In genomic region chr11:702731-703461, GRCh38 we compare ENCODE assay signal across 12 cellular contexts. TPM values are rescaled to one million over a fixed set of nuclear protein-coding genes. Genes with fewer than 3 reads are reported as not detected.
A peak's percentile ranks its signal among the peaks of the same experiment; 100 is the strongest.
DNase-seq lines count a peak whose midpoint lies in the region; ATAC-seq and TF ChIP-seq lines count a peak whose summit lies in the region.
"Had no signal": no experiment of that assay in that cellular context is flagged by ENCODE, and none has a peak within 500 bp of the region (broad histone marks: within the 10 kb centered on the region; RNA-seq: fewer than 3 reads in every experiment).

No MANE protein-coding gene starts in this region.

- no peaks in the 10 kb centered on the region for H3K27me3 ChIP-seq in lung (ENCODE audit: control insufficient read depth, insufficient read depth)
- H3K27me3 ChIP-seq in tibial artery: peaks cover 0 to 27% of the 10 kb centered on the region in 2 donors

- WGBS in lung, 2 donors: 50 to 66% methylated on average over 21 of the region's 21 CpGs

- H3K4me3 ChIP-seq in lung (no peak overlapping the region), tibial artery (no peak overlapping the region)
- H3K4me3 ChIP-seq: heart left ventricle had no signal

- DNase-seq in LHCN-M2 (ENCODE audit: low read depth) (peak; percentile 51), MCF 10A (ENCODE audit: unreplicated experiment) (peak; percentile 74), lung (ENCODE audit: low spot score) (peak; percentile 81), tibial artery (peak in 1 of 2 donors; percentile 81), globus pallidus (ENCODE audit: low spot score) (no peak)
- DNase-seq: activated CD8-positive, alpha-beta T cell treated with anti-CD3 and anti-CD28 coated beads, Interleukin-2, amount 10 ng/mL, durations not matched to agents 7 days and 5 days; RPMI8226 had no signal

- peak overlapping the region in 1 of 2 donors; percentile 68 for H3K27ac ChIP-seq in lung (ENCODE audit: low read depth in 1 of 2, low read length in 1 of 2)
- H3K27ac ChIP-seq in tibial artery: peak overlapping the region; percentile 59 to 86

- peak overlapping the region; percentile 35 for H3K4me3 Mint-ChIP-seq in MCF 10A (ENCODE audit: unreplicated experiment)
- H3K4me3 Mint-ChIP-seq: activated CD8-positive, alpha-beta T cell treated with anti-CD3 and anti-CD28 coated beads, Interleukin-2, amount 10 ng/mL, durations not matched to agents 7 days and 5 days had no signal

- no peaks in the 10 kb centered on the region for H3K27me3 Mint-ChIP-seq in MCF 10A (ENCODE audit: insufficient read depth, unreplicated experiment)

- H3K9me3 ChIP-seq in lung (ENCODE audit: control insufficient read depth in 2 of 2, insufficient read depth in 1 of 2, low read length in 1 of 2) (no peaks in the 10 kb centered on the region), tibial artery (no peaks in the 10 kb centered on the region)
- H3K9me3 ChIP-seq: heart left ventricle had no signal

- peaks cover 35% of the 10 kb centered on the region for H3K36me3 Mint-ChIP-seq in MCF 10A (ENCODE audit: insufficient read depth, unreplicated experiment)

- no peaks in the 10 kb centered on the region for H3K9me3 Mint-ChIP-seq in MCF 10A (ENCODE audit: unreplicated experiment)
- H3K9me3 Mint-ChIP-seq: nephron had no signal

- no TSS peak for BruUV-seq in MCF 10A (replicated peaks; lab: Mats Ljungman, UMichigan)

- peaks cover 0 to 21% of the 10 kb centered on the region in 2 donors for H3K4me1 ChIP-seq in lung (ENCODE audit: control insufficient read depth in 2 of 2, insufficient read depth in 2 of 2, low read length in 2 of 2)
- peaks cover 0 to 56% (median 42%) of the 10 kb centered on the region in 4 donors for H3K4me1 ChIP-seq in tibial artery

- POLR2A ChIA-PET in MCF 10A (lab: Yijun Ruan, JAX): interaction anchor here (0.5 to 5.4 kb wide), 8 partner anchors 21 to 136 kb away, joined by 3 to 57 read pairs (median 4); partner anchors contain the start of gene TALDO1

- peaks cover 22% of the 10 kb centered on the region for H3K4me1 Mint-ChIP-seq in MCF 10A (ENCODE audit: insufficient read depth, unreplicated experiment)

- intact Hi-C loops in MCF 10A (cut with micrococcal nuclease): no loop called here
- intact Hi-C loops in tibial artery (cut with DNase I; ENCODE audit: low total_unique reads): no loop called here

- no peak for TF ChIP-seq CTCF in MCF 10A (IDR thresholded peaks at IDR 0.05; ENCODE audit: unreplicated experiment)
- no peak for TF ChIP-seq CTCF in lung (IDR thresholded peaks at IDR 0.05; ENCODE audit: control extremely low read depth, extremely low read depth)
- no peak for TF ChIP-seq CTCF in tibial artery (IDR thresholded peaks at IDR 0.05)

- H3K36me3 ChIP-seq in lung (ENCODE audit: control insufficient read depth in 2 of 2, insufficient read depth in 2 of 2, low read length in 2 of 2) (peaks cover 0 to 15% of the 10 kb centered on the region in 2 donors), tibial artery (peaks cover 0 to 34% (median 21%) of the 10 kb centered on the region in 3 donors)

- ATAC-seq in lung (ENCODE audit: insufficient read depth, low FRiP score) (peak; percentile 61), HG02642 (IDR thresholded peaks at IDR 0.05; ENCODE audit: poor library complexity, unreplicated experiment) (no peak), HG02571 (IDR thresholded peaks at IDR 0.05; ENCODE audit: unreplicated experiment) (no peak), GM18873 (IDR thresholded peaks at IDR 0.05; ENCODE audit: low FRiP score, unreplicated experiment) (no peak)
- ATAC-seq: activated CD8-positive, alpha-beta T cell treated with anti-CD3 and anti-CD28 coated beads, Interleukin-2, amount 10 ng/mL, durations not matched to agents 7 days and 5 days had no signal

- peak overlapping the region; percentile 46 for H3K27ac Mint-ChIP-seq in MCF 10A (ENCODE audit: low read depth, unreplicated experiment)
- H3K27ac Mint-ChIP-seq: activated CD8-positive, alpha-beta T cell treated with anti-CD3 and anti-CD28 coated beads, Interleukin-2, amount 10 ng/mL, durations not matched to agents 7 days and 5 days had no signal

- CTCF ChIA-PET in MCF 10A (lab: Yijun Ruan, JAX): interaction anchor here (0.6 to 1.9 kb wide), 4 partner anchors 21 to 56 kb away, joined by 3 to 5 read pairs (median 5); no protein-coding TSS in a partner anchor

RNA-seq across cellular contexts. Expression of gene EPS8L2, which starts 3.1 kb away (rescaled TPM):
- 10.9 and 16.9 TPM in 2 replicates for total RNA-seq in LHCN-M2 (2014; rRNA removed)
- polyA plus RNA-seq in LHCN-M2 (2012): 20.4 TPM
- 109 and 119 TPM in 2 replicates for total RNA-seq in MCF 10A (2022)
- 100 to 1,000 TPM in 1 of 2 donors, 10 to 100 TPM in 1; 92.4 to 166 TPM for total RNA-seq in lung
- polyA plus RNA-seq in lung: 100 to 1,000 TPM in 1 of 2 donors, 10 to 100 TPM in 1; 35.6 to 114 TPM

RNA-seq across cellular contexts. Expression of gene TMEM80, which starts 7.3 kb away (rescaled TPM):
- total RNA-seq in LHCN-M2 (2014; rRNA removed) (26.2 and 30.3 TPM in 2 replicates), MCF 10A (2022) (12.2 and 12.8 TPM in 2 replicates), lung (10 to 100 TPM; 10.3 to 23.2 TPM)
- polyA plus RNA-seq in LHCN-M2 (2012): 22.2 TPM
- 10 to 100 TPM; 13.8 to 28.1 TPM for polyA plus RNA-seq in lung

RNA-seq across cellular contexts. Expression of gene DEAF1, which starts 7.9 kb away (rescaled TPM):
- total RNA-seq in LHCN-M2 (2014; rRNA removed): 30.2 and 39.4 TPM in 2 replicates
- 26.4 TPM for polyA plus RNA-seq in LHCN-M2 (2012)
- 46.8 and 54.1 TPM in 2 replicates for total RNA-seq in MCF 10A (2022)
- 10 to 100 TPM; 18.5 to 33.1 TPM for total RNA-seq in lung
- 10 to 100 TPM; 20.0 to 24.7 TPM for polyA plus RNA-seq in lung

RNA-seq across cellular contexts. Expression of gene TALDO1, which starts 44.4 kb away (rescaled TPM):
- total RNA-seq in LHCN-M2 (2014; rRNA removed) (125 and 128 TPM in 2 replicates), MCF 10A (2022) (93.8 and 137 TPM in 2 replicates), lung (100 to 1,000 TPM; 128 to 292 TPM)
- polyA plus RNA-seq in LHCN-M2 (2012): 261 TPM
- 100 to 1,000 TPM; 186 to 311 TPM for polyA plus RNA-seq in lung
